In the genomic region with DNA sequence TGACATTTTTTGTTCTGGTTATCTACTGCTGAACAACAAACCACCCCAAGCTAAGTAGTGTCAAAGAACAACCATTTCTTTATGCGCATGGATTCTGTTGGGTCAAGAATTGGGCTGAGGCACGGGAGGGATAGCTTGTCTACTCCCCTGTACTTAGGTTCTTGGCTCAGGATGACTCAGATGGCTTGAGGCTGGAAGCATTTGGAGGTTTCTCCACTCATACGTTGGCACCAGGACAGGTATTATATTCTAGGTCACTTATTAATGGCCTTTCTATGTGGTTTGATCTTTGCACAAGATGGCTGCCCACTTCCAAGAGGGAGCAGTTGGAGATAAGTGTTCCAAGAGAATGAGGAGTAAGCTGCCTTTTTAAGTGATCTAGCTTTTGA, we compare ENCODE assay signal across 18 cellular contexts. TPM values are rescaled to one million over a fixed set of nuclear protein-coding genes. Genes with fewer than 3 reads are reported as not detected.
DNase-seq lines count a peak whose midpoint lies in the region; ATAC-seq and TF ChIP-seq lines count a peak whose summit lies in the region.
"Had no signal": no experiment of that assay in that cellular context is flagged by ENCODE, and none has a peak within 500 bp of the region (broad histone marks: within the 10 kb centered on the region; RNA-seq: fewer than 3 reads in every experiment).

No MANE protein-coding gene starts in this region.

- H3K4me1 Mint-ChIP-seq in Caco-2 (ENCODE audit: low read depth, unreplicated experiment), result no peaks in the 10 kb centered on the region

- ATAC-seq in GM19463 (IDR thresholded peaks at IDR 0.05; ENCODE audit: unreplicated experiment) (peak; percentile 19), HG02885 (IDR thresholded peaks at IDR 0.05; ENCODE audit: poor library complexity, unreplicated experiment) (peak; percentile 15), gastrocnemius medialis (peak; percentile 77 to 84), SK-N-SH treated with all-trans-retinoic acid at 6 μM for 48 hours (no peak)

- in situ Hi-C loops in gastrocnemius medialis (cut with MboI; ENCODE audit: low sequenced_read_pairs in 4 of 4), result loop anchor here in 1 of 4 donors (10.0 kb wide), 1 partner anchor 49 kb away; no protein-coding TSS in a partner anchor

- CTCF ChIA-PET in Caco-2 (lab: Charles Lee), result interaction anchor here (1.8 kb wide), 1 partner anchor 11 kb away, joined by 5 read pairs; no protein-coding TSS in a partner anchor

- no peaks in the 10 kb centered on the region for H3K27me3 Mint-ChIP-seq in Caco-2 (ENCODE audit: insufficient read depth, unreplicated experiment)

- H3K27ac Mint-ChIP-seq in Caco-2 (ENCODE audit: unreplicated experiment), result no peak overlapping the region
- H3K27ac Mint-ChIP-seq: activated naive CD4-positive, alpha-beta T cell treated with anti-CD3 and anti-CD28 coated beads for 36 hours had no signal

- no peak for TF ChIP-seq POLR2A in gastrocnemius medialis (IDR thresholded peaks at IDR 0.05)

- POLR2A ChIA-PET in Caco-2 (lab: Charles Lee), result no interaction called here

- H3K27me3 ChIP-seq in gastrocnemius medialis (no peaks in the 10 kb centered on the region), Caco-2 (replicated peaks; ENCODE audit: control insufficient read depth, insufficient read depth, low read length) (no peaks in the 10 kb centered on the region)
- H3K27me3 ChIP-seq: tibial artery had no signal

- BruUV-seq in Caco-2 (replicated peaks; lab: Mats Ljungman, UMichigan), result no TSS peak

- H3K4me1 ChIP-seq in gastrocnemius medialis (peaks cover 12 to 33% of the 10 kb centered on the region in 2 donors), Caco-2 (no peaks in the 10 kb centered on the region)
- H3K4me1 ChIP-seq: tibial artery had no signal

- peaks cover 4% of the 10 kb centered on the region for H3K36me3 Mint-ChIP-seq in Caco-2 (ENCODE audit: insufficient read depth, unreplicated experiment)

- TF ChIP-seq CTCF in gastrocnemius medialis (IDR thresholded peaks at IDR 0.05 in 4 of 5, conservative IDR thresholded peaks at IDR 0.05 in 1 of 5), result no peak
- no peak for TF ChIP-seq CTCF in Caco-2 (IDR thresholded peaks at IDR 0.05; ENCODE audit: insufficient read depth in 1 of 2, low read depth in 1 of 2, low read length in 1 of 2, severe bottlenecking in 1 of 2, unreplicated experiment in 1 of 2)

- peak overlapping the region; percentile 68 to 81 (median 70) for H3K27ac ChIP-seq in gastrocnemius medialis
- H3K27ac ChIP-seq: coronary artery, tibial artery had no signal

- no peak overlapping the region for H3K4me3 Mint-ChIP-seq in Caco-2 (ENCODE audit: unreplicated experiment)
- H3K4me3 Mint-ChIP-seq: activated naive CD4-positive, alpha-beta T cell treated with anti-CD3 and anti-CD28 coated beads for 36 hours had no signal

- peaks cover 0 to 5% of the 10 kb centered on the region in 2 donors for H3K36me3 ChIP-seq in gastrocnemius medialis
- no peaks in the 10 kb centered on the region for H3K36me3 ChIP-seq in Caco-2 (ENCODE audit: control insufficient read depth, insufficient read depth, low read length)
- H3K36me3 ChIP-seq: tibial artery had no signal

- H3K9me3 Mint-ChIP-seq in Caco-2 (ENCODE audit: unreplicated experiment), result no peaks in the 10 kb centered on the region
- H3K9me3 Mint-ChIP-seq: activated naive CD4-positive, alpha-beta T cell treated with anti-CD3 and anti-CD28 coated beads for 36 hours had no signal

- no peak overlapping the region for H3K4me3 ChIP-seq in gastrocnemius medialis
- H3K4me3 ChIP-seq in Caco-2 (ENCODE audit: low read depth, low read length), result no peak overlapping the region
- H3K4me3 ChIP-seq: coronary artery, tibial artery had no signal

- intact Hi-C loops in gastrocnemius medialis (cut with DNase I; ENCODE audit: low total_unique reads), result no loop called here
- intact Hi-C loops in Caco-2 (cut with micrococcal nuclease; ENCODE audit: unreplicated experiment), result no loop called here

- DNase-seq in T1000 (lab: John Stamatoyannopoulos, UW) (peak; percentile 3), gastrocnemius medialis (peak; percentile 14 to 32), Caco-2 (no peak), NCI-H524 treated with DMSO at 0.1 percent for 48 hours (lab: John Stamatoyannopoulos, UW) (no peak)
- DNase-seq: activated CD8-positive, alpha-beta memory T cell treated with anti-CD3 and anti-CD28 coated beads, Interleukin-2, amount 50 U/mL, for 4 hours; activated naive CD4-positive, alpha-beta T cell treated with anti-CD3 and anti-CD28 coated beads for 36 hours; C1 segment of cervical spinal cord; DMS79; head of caudate nucleus; NCI-H2081 treated with DMSO at 0.1 percent for 48 hours; NCI-H748 treated with DMSO at 0.1 percent for 48 hours; SHP77 treated with DMSO at 0.1 percent for 48 hours; stimulated activated CD4-positive, alpha-beta T cell treated with anti-CD3 and anti-CD28 coated beads, Interleukin-4, amount 100 ng/mL, for 24 hours; tibial artery had no signal

- H3K9me3 ChIP-seq in gastrocnemius medialis, result no peaks in the 10 kb centered on the region
- no peaks in the 10 kb centered on the region for H3K9me3 ChIP-seq in Caco-2
- H3K9me3 ChIP-seq: tibial artery had no signal

TF ChIP-seq in SK-N-SH treated with all-trans-retinoic acid at 6 μM for 48 hours, 23 proteins besides CTCF, POLR2A, EP300 and RAD21:
- no peak for TF ChIP-seq TOX (CRISPR knock-in tag; IDR thresholded peaks at IDR 0.05; ENCODE audit: borderline replicate concordance)
TF ChIP-seq in SK-N-SH treated with all-trans-retinoic acid at 6 μM for 48 hours: peak in this region for 0.

RNA-seq across cellular contexts. Expression of gene TFAM, which starts 11.8 kb away (rescaled TPM):
- total RNA-seq in gastrocnemius medialis (10 to 100 TPM in 3 of 4 donors, 1 to 10 TPM in 1; 9.2 to 21.7 (median 15.0) TPM), Caco-2 (2022) (228 and 240 TPM in 2 replicates)

RNA-seq across cellular contexts. Expression of gene UBE2D1, which starts 38.6 kb away (rescaled TPM):
- total RNA-seq in gastrocnemius medialis, result 100 to 1,000 TPM in 1 of 4 donors, 10 to 100 TPM in 3; 62.0 to 178 (median 81.6) TPM
- total RNA-seq in Caco-2 (2022), result 35.1 and 39.7 TPM in 2 replicates

Comparison
In these comparisons a context has a peak if more than half of its experiments do, and no peak if none do; other contexts are left out.
1. DNase-seq: peak in T1000 (single experiment) and gastrocnemius medialis (2 of 2); none in Caco-2 (0 of 2) and NCI-H524 treated with DMSO at 0.1 percent for 48 hours (single experiment).
2. RNA of gene TFAM, which starts 11.8 kb away (total RNA-seq): 228 to 240 TPM in Caco-2; 9.2 to 21.7 TPM in gastrocnemius medialis; every median in the first group is over 10 times any median in the second.